In the genomic region with DNA sequence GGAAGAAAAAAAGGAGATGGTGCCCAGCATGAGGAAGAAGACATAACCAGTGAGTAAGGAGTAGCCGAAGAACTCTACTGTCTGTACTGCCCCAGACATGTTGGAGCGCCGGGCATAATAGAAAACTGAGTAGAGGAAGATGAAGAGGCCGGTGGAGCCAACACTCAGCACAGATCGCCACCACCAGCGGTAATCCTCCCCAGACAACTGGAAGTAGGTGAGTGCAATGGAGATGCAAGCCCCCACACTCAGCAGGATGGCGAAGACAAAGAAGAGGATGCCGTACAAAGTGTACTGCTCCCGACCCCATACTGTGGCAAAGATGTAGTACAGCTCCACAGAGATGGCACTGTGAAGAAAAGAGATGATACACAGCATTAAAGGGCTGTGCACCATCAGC, we compare ENCODE assay signal across 8 cellular contexts. TPM values are rescaled to one million over a fixed set of nuclear protein-coding genes. Genes with fewer than 3 reads are reported as not detected.
DNase-seq lines count a peak whose midpoint lies in the region; ATAC-seq lines count a peak whose summit lies in the region.

No MANE protein-coding gene starts in this region.

- no peak for ATAC-seq in activated naive CD8-positive, alpha-beta T cell treated with anti-CD3 and anti-CD28 coated beads, Interleukin-2, amount 10 ng/mL, durations not matched to agents 7 days and 5 days (ENCODE audit: low read depth)
- no peak for ATAC-seq in natural killer cell treated with Interleukin-12 subunit alpha and Interleukin-12 subunit beta and Interleukin-15 and Interleukin-18, amount 100 ng/mL, for 72 hours
- ATAC-seq in GM21786 (IDR thresholded peaks at IDR 0.05; ENCODE audit: unreplicated experiment) (no peak), HG03378 (IDR thresholded peaks at IDR 0.05; ENCODE audit: unreplicated experiment) (no peak), GM18858 (IDR thresholded peaks at IDR 0.05; ENCODE audit: unreplicated experiment) (no peak), GM19023 (IDR thresholded peaks at IDR 0.05; ENCODE audit: unreplicated experiment) (no peak)

- H3K9me3 ChIP-seq in BLaER1 treated with 17β-estradiol and CSF1 and Interleukin-3, amounts not matched to agents 10 nM and 100 nM (replicated peaks in 1 of 11): no peaks in the 10 kb centered on the region
- H3K9me3 ChIP-seq in HUES48 (ENCODE audit: control insufficient read depth, insufficient read depth, low read length): no peaks in the 10 kb centered on the region

- H3K4me1 Mint-ChIP-seq in activated naive CD8-positive, alpha-beta T cell treated with anti-CD3 and anti-CD28 coated beads, Interleukin-2, amount 10 ng/mL, durations not matched to agents 7 days and 5 days: peaks cover 35% of the 10 kb centered on the region
- peaks cover 37 to 38% of the 10 kb centered on the region in 2 donors for H3K4me1 Mint-ChIP-seq in natural killer cell treated with Interleukin-12 subunit alpha and Interleukin-12 subunit beta and Interleukin-15 and Interleukin-18, amount 100 ng/mL, for 72 hours (ENCODE audit: low read depth in 2 of 2)

- H3K36me3 Mint-ChIP-seq in activated naive CD8-positive, alpha-beta T cell treated with anti-CD3 and anti-CD28 coated beads, Interleukin-2, amount 10 ng/mL, durations not matched to agents 7 days and 5 days: peaks cover 27% of the 10 kb centered on the region
- peaks cover 13% of the 10 kb centered on the region for H3K36me3 Mint-ChIP-seq in natural killer cell treated with Interleukin-12 subunit alpha and Interleukin-12 subunit beta and Interleukin-15 and Interleukin-18, amount 100 ng/mL, for 72 hours

- H3K9ac ChIP-seq in BLaER1 treated with 17β-estradiol and CSF1 and Interleukin-3, amounts not matched to agents 10 nM and 100 nM: peak overlapping the region in 10 of 11 experiments; percentile 64 to 95 (median 82); a peak in 16 of 22 replicates
- H3K9ac ChIP-seq in HUES48 (ENCODE audit: low read depth, low read length): no peak overlapping the region

- peak overlapping the region; percentile 78 to 97 (median 93) for H3K4me2 ChIP-seq in BLaER1 treated with 17β-estradiol and CSF1 and Interleukin-3, amounts not matched to agents 10 nM and 100 nM

- peaks cover 0 to 45% (median 17%) of the 10 kb centered on the region in 11 experiments; a peak in 12 of 22 replicates for H4K20me1 ChIP-seq in BLaER1 treated with 17β-estradiol and CSF1 and Interleukin-3, amounts not matched to agents 10 nM and 100 nM

- H3K27ac Mint-ChIP-seq in activated naive CD8-positive, alpha-beta T cell treated with anti-CD3 and anti-CD28 coated beads, Interleukin-2, amount 10 ng/mL, durations not matched to agents 7 days and 5 days: peak overlapping the region; percentile 36
- peak overlapping the region; percentile 76 to 85 for H3K27ac Mint-ChIP-seq in natural killer cell treated with Interleukin-12 subunit alpha and Interleukin-12 subunit beta and Interleukin-15 and Interleukin-18, amount 100 ng/mL, for 72 hours

- H3K27me3 ChIP-seq in BLaER1 treated with 17β-estradiol and CSF1 and Interleukin-3, amounts not matched to agents 10 nM and 100 nM: no peaks in the 10 kb centered on the region
- no peaks in the 10 kb centered on the region for H3K27me3 ChIP-seq in HUES48 (ENCODE audit: control insufficient read depth, insufficient read depth, low read length)

- H3K4me3 Mint-ChIP-seq in activated naive CD8-positive, alpha-beta T cell treated with anti-CD3 and anti-CD28 coated beads, Interleukin-2, amount 10 ng/mL, durations not matched to agents 7 days and 5 days: peak overlapping the region; percentile 85
- peak overlapping the region; percentile 91 for H3K4me3 Mint-ChIP-seq in natural killer cell treated with Interleukin-12 subunit alpha and Interleukin-12 subunit beta and Interleukin-15 and Interleukin-18, amount 100 ng/mL, for 72 hours

- peaks cover 48 to 65% (median 55%) of the 10 kb centered on the region in 10 experiments for H3K4me1 ChIP-seq in BLaER1 treated with 17β-estradiol and CSF1 and Interleukin-3, amounts not matched to agents 10 nM and 100 nM
- H3K4me1 ChIP-seq in HUES48 (ENCODE audit: control insufficient read depth, insufficient read depth, low read length): peaks cover 5% of the 10 kb centered on the region

- no peaks in the 10 kb centered on the region for H3K27me3 Mint-ChIP-seq in activated naive CD8-positive, alpha-beta T cell treated with anti-CD3 and anti-CD28 coated beads, Interleukin-2, amount 10 ng/mL, durations not matched to agents 7 days and 5 days
- H3K27me3 Mint-ChIP-seq in natural killer cell treated with Interleukin-12 subunit alpha and Interleukin-12 subunit beta and Interleukin-15 and Interleukin-18, amount 100 ng/mL, for 72 hours: no peaks in the 10 kb centered on the region

- H3K9me3 Mint-ChIP-seq in activated naive CD8-positive, alpha-beta T cell treated with anti-CD3 and anti-CD28 coated beads, Interleukin-2, amount 10 ng/mL, durations not matched to agents 7 days and 5 days: no peaks in the 10 kb centered on the region
- H3K9me3 Mint-ChIP-seq in natural killer cell treated with Interleukin-12 subunit alpha and Interleukin-12 subunit beta and Interleukin-15 and Interleukin-18, amount 100 ng/mL, for 72 hours: no peaks in the 10 kb centered on the region

- peaks cover 43 to 67% (median 60%) of the 10 kb centered on the region in 11 experiments for H3K36me3 ChIP-seq in BLaER1 treated with 17β-estradiol and CSF1 and Interleukin-3, amounts not matched to agents 10 nM and 100 nM
- H3K36me3 ChIP-seq in HUES48 (ENCODE audit: control insufficient read depth, insufficient read depth, low read length): peaks cover 52% of the 10 kb centered on the region

- POLR2A ChIA-PET in activated naive CD8-positive, alpha-beta T cell treated with anti-CD3 and anti-CD28 coated beads, Interleukin-2, amount 10 ng/mL, durations not matched to agents 7 days and 5 days (lab: Charles Lee): interaction anchor here (1.0 to 5.2 kb wide), 13 partner anchors 10 to 139 kb away, joined by 3 to 37 read pairs (median 6); partner anchors contain the start of genes CHMP4A, DCAF11, GMPR2 and IRF9

- H3K4me3 ChIP-seq in BLaER1 treated with 17β-estradiol and CSF1 and Interleukin-3, amounts not matched to agents 10 nM and 100 nM: peak overlapping the region in 5 of 10 experiments; percentile 64 to 81 (median 76); a peak in 5 of 20 replicates
- peak overlapping the region; percentile 44; the same call in 1 of the 2 replicates for H3K4me3 ChIP-seq in HUES48 (ENCODE audit: low read depth, low read length)

- DNase-seq in activated naive CD8-positive, alpha-beta T cell treated with anti-CD3 and anti-CD28 coated beads, Interleukin-2, amount 10 ng/mL, durations not matched to agents 7 days and 5 days: no peak
- DNase-seq in natural killer cell treated with Interleukin-12 subunit alpha and Interleukin-12 subunit beta and Interleukin-15 and Interleukin-18, amount 100 ng/mL, for 72 hours (ENCODE audit: low spot score): no peak

- H3K27ac ChIP-seq in BLaER1 treated with 17β-estradiol and CSF1 and Interleukin-3, amounts not matched to agents 10 nM and 100 nM: peak overlapping the region in 9 of 11 experiments; percentile 38 to 93 (median 57); a peak in 14 of 22 replicates
- H3K27ac ChIP-seq in HUES48 (ENCODE audit: low read depth, low read length): no peak overlapping the region

RNA-seq across cellular contexts. Expression of gene IPO4, which starts 0.8 kb away (rescaled TPM):
- 10 to 100 TPM; 32.2 to 33.0 TPM for total RNA-seq in activated naive CD8-positive, alpha-beta T cell treated with anti-CD3 and anti-CD28 coated beads, Interleukin-2, amount 10 ng/mL, durations not matched to agents 7 days and 5 days
- 100 to 1,000 TPM in 1 of 2 donors, 10 to 100 TPM in 1; 52.8 to 145 TPM for total RNA-seq in natural killer cell treated with Interleukin-12 subunit alpha and Interleukin-12 subunit beta and Interleukin-15 and Interleukin-18, amount 100 ng/mL, for 72 hours

RNA-seq across cellular contexts. Expression of gene TM9SF1, which starts 5.8 kb away (rescaled TPM):
- 10 to 100 TPM; 28.9 to 29.6 TPM for total RNA-seq in activated naive CD8-positive, alpha-beta T cell treated with anti-CD3 and anti-CD28 coated beads, Interleukin-2, amount 10 ng/mL, durations not matched to agents 7 days and 5 days
- 10 to 100 TPM; 27.6 to 30.2 TPM for total RNA-seq in natural killer cell treated with Interleukin-12 subunit alpha and Interleukin-12 subunit beta and Interleukin-15 and Interleukin-18, amount 100 ng/mL, for 72 hours

RNA-seq across cellular contexts. Expression of gene TSSK4, which starts 16.0 kb away (rescaled TPM):
- under 1 TPM; 0.43 to 0.53 TPM for total RNA-seq in activated naive CD8-positive, alpha-beta T cell treated with anti-CD3 and anti-CD28 coated beads, Interleukin-2, amount 10 ng/mL, durations not matched to agents 7 days and 5 days
- total RNA-seq in natural killer cell treated with Interleukin-12 subunit alpha and Interleukin-12 subunit beta and Interleukin-15 and Interleukin-18, amount 100 ng/mL, for 72 hours: under 1 TPM in 1 of 2 donors, not detected in 1; 0.95 TPM

RNA-seq across cellular contexts. Expression of gene REC8, which starts 17.6 kb away (rescaled TPM):
- 10 to 100 TPM; 55.1 to 60.7 TPM for total RNA-seq in activated naive CD8-positive, alpha-beta T cell treated with anti-CD3 and anti-CD28 coated beads, Interleukin-2, amount 10 ng/mL, durations not matched to agents 7 days and 5 days
- 10 to 100 TPM; 52.1 to 85.9 TPM for total RNA-seq in natural killer cell treated with Interleukin-12 subunit alpha and Interleukin-12 subunit beta and Interleukin-15 and Interleukin-18, amount 100 ng/mL, for 72 hours

RNA-seq across cellular contexts. Expression of gene CHMP4A, which starts 23.8 kb away (rescaled TPM):
- 10 to 100 TPM; 93.6 to 97.8 TPM for total RNA-seq in activated naive CD8-positive, alpha-beta T cell treated with anti-CD3 and anti-CD28 coated beads, Interleukin-2, amount 10 ng/mL, durations not matched to agents 7 days and 5 days
- 10 to 100 TPM; 66.2 to 95.0 TPM for total RNA-seq in natural killer cell treated with Interleukin-12 subunit alpha and Interleukin-12 subunit beta and Interleukin-15 and Interleukin-18, amount 100 ng/mL, for 72 hours
